20 cellular contexts compared by ENCODE assay signal in the genomic region with DNA sequence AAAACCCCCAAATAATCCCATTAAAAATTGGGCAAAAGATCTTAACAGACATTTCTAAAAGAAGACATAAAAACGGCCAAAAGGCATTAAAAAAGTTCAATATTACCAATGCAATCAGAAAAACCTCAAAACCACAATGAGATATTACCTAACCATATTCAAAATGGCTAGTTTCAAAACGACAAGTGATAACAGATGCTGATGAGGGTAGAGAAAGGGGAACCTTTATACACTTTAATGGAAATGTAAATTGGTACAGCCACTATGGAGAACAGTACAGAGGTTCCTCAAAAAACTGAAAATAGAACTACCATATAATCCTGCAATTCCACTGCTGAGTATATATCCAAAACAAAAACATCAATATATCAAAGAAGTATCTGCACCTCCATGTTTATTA.
"Had no signal": no experiment of that assay in that cellular context is flagged by ENCODE, and none has a peak within 500 bp of the region (broad histone marks: within the 10 kb centered on the region; RNA-seq: fewer than 3 reads in every experiment).

No MANE protein-coding gene starts in this region.

- ATAC-seq: esophagus mucosa, mucosa of descending colon had no signal

- H3K4me1 ChIP-seq: breast epithelium, right atrium auricular region, thyroid gland had no signal

- H3K9me3 ChIP-seq: adrenal gland, breast epithelium, mucosa of descending colon, prostate gland, right atrium auricular region, thyroid gland had no signal

- DNase-seq: activated CD4-positive, alpha-beta T cell treated with anti-CD3 and anti-CD28 coated beads, Interleukin-2, amount 50 U/mL, for 1 hour; activated CD8-positive, alpha-beta memory T cell treated with anti-CD3 and anti-CD28 coated beads, Interleukin-2, amount 50 U/mL, for 48 hours; activated effector memory CD4-positive, alpha-beta T cell treated with anti-CD3 and anti-CD28 coated beads, Interleukin-2, amount 50 U/mL, for 16 hours; activated T-cell treated with anti-CD3 and anti-CD28 coated beads, Interleukin-2, amount 50 U/mL, for 48 hours; adrenal gland; cerebellar nuclear complex; effector CD4-positive, alpha-beta T cell; mesenchymal stem cell; mucosa of descending colon; naive B cell; stimulated activated CD4-positive, alpha-beta T cell treated with anti-CD3 and anti-CD28 coated beads, Interleukin-12 subunit alpha, Interleukin-12 subunit beta, amount 100 ng/mL, for 4 hours; stimulated activated CD4-positive, alpha-beta T cell treated with anti-CD3 and anti-CD28 coated beads, Interleukin-1b, Interleukin-23, amount 100 ng/mL, for 48 hours; stimulated activated CD8-positive, alpha-beta memory T cell treated with anti-CD3 and anti-CD28 coated beads, Interleukin-4, amount 100 ng/mL, for 48 hours; stimulated activated naive CD4-positive, alpha-beta T cell treated with Interleukin-2 at 50 U/mL for 16 hours; T-helper 9 cell; thyroid gland had no signal

- H3K4me3 ChIP-seq: adrenal gland, breast epithelium, mucosa of descending colon, prostate gland, right atrium auricular region, thyroid gland had no signal

- H3K27me3 ChIP-seq: adrenal gland, breast epithelium, right atrium auricular region, thyroid gland had no signal

- H3K27ac ChIP-seq: adrenal gland, breast epithelium, prostate gland, right atrium auricular region, thyroid gland had no signal

- H3K36me3 ChIP-seq: breast epithelium, prostate gland, right atrium auricular region had no signal
